In genomic region chr5:149030838-149031397, GRCh38 we compare ENCODE assay signal across 16 cellular contexts. TPM values are rescaled to one million over a fixed set of nuclear protein-coding genes. Genes with fewer than 3 reads are reported as not detected.
A peak's percentile ranks its signal among the peaks of the same experiment; 100 is the strongest.
DNase-seq lines count a peak whose midpoint lies in the region; ATAC-seq and TF ChIP-seq lines count a peak whose summit lies in the region.
"Had no signal": no experiment of that assay in that cellular context is flagged by ENCODE, and none has a peak within 500 bp of the region (broad histone marks: within the 10 kb centered on the region; RNA-seq: fewer than 3 reads in every experiment).

No MANE protein-coding gene starts in this region.

- H2BK15ac ChIP-seq in mesendoderm (replicated peaks; ENCODE audit: low read depth): no peak overlapping the region

- no peak overlapping the region for H3K4me3 Mint-ChIP-seq in endodermal cell
- H3K4me3 Mint-ChIP-seq in activated naive CD8-positive, alpha-beta T cell treated with anti-CD3 and anti-CD28 coated beads, Interleukin-2, amount 50 U/mL, for 24 hours: no peak overlapping the region
- H3K4me3 Mint-ChIP-seq: CD4-positive, alpha-beta T cell had no signal

- peak overlapping the region; percentile 12 for H2BK5ac ChIP-seq in mesendoderm (ENCODE audit: low read length)

- H2AFZ ChIP-seq in Loucy (ENCODE audit: low read length): peak overlapping the region; percentile 74

- peak overlapping the region; percentile 4 for H3K18ac ChIP-seq in mesendoderm (ENCODE audit: low read length)

- peaks cover 29% of the 10 kb centered on the region for H3K4me1 Mint-ChIP-seq in endodermal cell
- H3K4me1 Mint-ChIP-seq in activated naive CD8-positive, alpha-beta T cell treated with anti-CD3 and anti-CD28 coated beads, Interleukin-2, amount 50 U/mL, for 24 hours: peaks cover 3% of the 10 kb centered on the region

- no peaks in the 10 kb centered on the region for H4K20me1 ChIP-seq in Loucy (ENCODE audit: insufficient read depth, low read length, poor library complexity, severe bottlenecking)

- no peak overlapping the region for H3K27ac Mint-ChIP-seq in endodermal cell
- H3K27ac Mint-ChIP-seq in activated naive CD8-positive, alpha-beta T cell treated with anti-CD3 and anti-CD28 coated beads, Interleukin-2, amount 50 U/mL, for 24 hours: no peak overlapping the region
- H3K27ac Mint-ChIP-seq: CD4-positive, alpha-beta T cell had no signal

- peak overlapping the region; percentile 43 for H3K4me2 ChIP-seq in Loucy (ENCODE audit: low read depth, low read length, poor library complexity, severe bottlenecking)
- H3K4me2 ChIP-seq in mesendoderm (ENCODE audit: low read length): no peak overlapping the region

- H4K5ac ChIP-seq in mesendoderm (ENCODE audit: low read length): no peak overlapping the region

- no peaks in the 10 kb centered on the region for H3F3A ChIP-seq in Loucy (ENCODE audit: low read depth)

- H3K27me3 Mint-ChIP-seq in endodermal cell (ENCODE audit: insufficient read depth): peaks cover 29% of the 10 kb centered on the region
- peaks cover 1% of the 10 kb centered on the region for H3K27me3 Mint-ChIP-seq in activated naive CD8-positive, alpha-beta T cell treated with anti-CD3 and anti-CD28 coated beads, Interleukin-2, amount 50 U/mL, for 24 hours

- DNase-seq in endodermal cell: peak; percentile 73
- peak; percentile 93 for DNase-seq in mesendoderm
- DNase-seq in AML-193 (lab: John Stamatoyannopoulos, UW): no peak
- no peak for DNase-seq in foreskin keratinocyte
- DNase-seq in activated naive CD8-positive, alpha-beta T cell treated with anti-CD3 and anti-CD28 coated beads, Interleukin-2, amount 50 U/mL, for 24 hours: no peak
- DNase-seq: CD4-positive, alpha-beta T cell; GOT3; NCI-H187; NCI-H2107; NCI-H345; NCI-H524 treated with DMSO at 0.1 percent for 48 hours had no signal

- H3K4me1 ChIP-seq in Loucy (ENCODE audit: insufficient read depth, low read length, poor library complexity, severe bottlenecking) (peaks cover 19% of the 10 kb centered on the region), endodermal cell (ENCODE audit: control insufficient read depth, insufficient read depth, low read length) (peaks cover 10% of the 10 kb centered on the region), mesendoderm (ENCODE audit: control insufficient read depth, low read depth, low read length) (peaks cover 11% of the 10 kb centered on the region), foreskin keratinocyte (no peaks in the 10 kb centered on the region)

- H3K36me3 Mint-ChIP-seq in endodermal cell (ENCODE audit: low read depth): no peaks in the 10 kb centered on the region
- H3K36me3 Mint-ChIP-seq in activated naive CD8-positive, alpha-beta T cell treated with anti-CD3 and anti-CD28 coated beads, Interleukin-2, amount 50 U/mL, for 24 hours (ENCODE audit: low read depth): no peaks in the 10 kb centered on the region

- H2AK5ac ChIP-seq in mesendoderm (ENCODE audit: low read length): no peak overlapping the region

- H3K9me3 ChIP-seq in Loucy (ENCODE audit: insufficient read depth, low read depth, low read length) (no peaks in the 10 kb centered on the region), endodermal cell (ENCODE audit: control insufficient read depth, low read length) (no peaks in the 10 kb centered on the region)

- H3K9ac ChIP-seq in Loucy (ENCODE audit: low read depth, low read length, poor library complexity, severe bottlenecking): peak overlapping the region; percentile 18
- no peak overlapping the region for H3K9ac ChIP-seq in endodermal cell (ENCODE audit: extremely low read depth, low read length, poor library complexity, severe bottlenecking)
- H3K9ac ChIP-seq in mesendoderm (ENCODE audit: low read length): no peak overlapping the region

- TF ChIP-seq CTCF in 22Rv1 (IDR thresholded peaks at IDR 0.05) (no peak), Loucy (conservative IDR thresholded peaks at IDR 0.05; ENCODE audit: low read length) (no peak), endodermal cell (conservative IDR thresholded peaks at IDR 0.05) (no peak), foreskin keratinocyte (conservative IDR thresholded peaks at IDR 0.05) (no peak)

- H3K4me3 ChIP-seq in Loucy (ENCODE audit: low read length, poor library complexity, severe bottlenecking) (no peak overlapping the region), endodermal cell (ENCODE audit: low read length) (no peak overlapping the region), mesendoderm (ENCODE audit: low read length) (no peak overlapping the region)
- H3K4me3 ChIP-seq: K562 had no signal

- H3K56ac ChIP-seq in mesendoderm (ENCODE audit: low read length): peak overlapping the region; percentile 4

- no peak overlapping the region for H2BK120ac ChIP-seq in mesendoderm (ENCODE audit: low read depth, low read length)

- H3K27me3 ChIP-seq in Loucy (ENCODE audit: insufficient read depth, low read length, poor library complexity, severe bottlenecking) (no peaks in the 10 kb centered on the region), endodermal cell (ENCODE audit: control insufficient read depth, insufficient read depth, low read length, poor library complexity, severe bottlenecking) (peaks cover 22% of the 10 kb centered on the region), mesendoderm (ENCODE audit: insufficient read depth, low read length, poor library complexity) (no peaks in the 10 kb centered on the region), foreskin keratinocyte (no peaks in the 10 kb centered on the region)

- H3K9me2 ChIP-seq in Loucy (replicated peaks; ENCODE audit: low read depth, low read length): no peaks in the 10 kb centered on the region

- no peaks in the 10 kb centered on the region for H3K79me2 ChIP-seq in Loucy (ENCODE audit: insufficient read depth, low read length)
- no peaks in the 10 kb centered on the region for H3K79me2 ChIP-seq in mesendoderm (ENCODE audit: control insufficient read depth, insufficient read depth, low read length)

- H3K79me1 ChIP-seq in mesendoderm (ENCODE audit: low read length): no peaks in the 10 kb centered on the region

- H3K36me3 ChIP-seq in Loucy (ENCODE audit: insufficient read depth, low read length): no peaks in the 10 kb centered on the region
- no peaks in the 10 kb centered on the region for H3K36me3 ChIP-seq in endodermal cell (ENCODE audit: control insufficient read depth, insufficient read depth, low read length)
- no peaks in the 10 kb centered on the region for H3K36me3 ChIP-seq in mesendoderm (ENCODE audit: control insufficient read depth, insufficient read depth, low read length)

- 37 to 51% methylated on average over 2 to 3 of the region's 3 CpGs for WGBS in endodermal cell (ENCODE audit: insufficient coverage in 1 of 2, insufficient read length in 1 of 2), 2 experiments
- no CpG with 5 or more reads among the region's 3 CpGs for WGBS in mesendoderm (ENCODE audit: extremely low coverage, insufficient coverage, low lambda C conversion rate)

- ATAC-seq in foreskin keratinocyte: no peak
- no peak for ATAC-seq in HG02623 (IDR thresholded peaks at IDR 0.05; ENCODE audit: unreplicated experiment)
- ATAC-seq in activated naive CD8-positive, alpha-beta T cell treated with anti-CD3 and anti-CD28 coated beads, Interleukin-2, amount 50 U/mL, for 24 hours: no peak
- ATAC-seq: HCT116, K562 had no signal

- no peak overlapping the region for H4K8ac ChIP-seq in mesendoderm (ENCODE audit: low read depth, low read length)

- H3K9me3 Mint-ChIP-seq in endodermal cell: no peaks in the 10 kb centered on the region
- no peaks in the 10 kb centered on the region for H3K9me3 Mint-ChIP-seq in activated naive CD8-positive, alpha-beta T cell treated with anti-CD3 and anti-CD28 coated beads, Interleukin-2, amount 50 U/mL, for 24 hours
- H3K9me3 Mint-ChIP-seq: CD4-positive, alpha-beta T cell had no signal

- H3K27ac ChIP-seq in 22Rv1: peak overlapping the region; percentile 55
- H3K27ac ChIP-seq in endodermal cell (ENCODE audit: low read depth, low read length): no peak overlapping the region
- H3K27ac ChIP-seq in mesendoderm (ENCODE audit: low read depth, low read length): no peak overlapping the region
- no peak overlapping the region for H3K27ac ChIP-seq in foreskin keratinocyte

- no peak overlapping the region for H3K4ac ChIP-seq in mesendoderm (ENCODE audit: low read depth, low read length)

- no peak overlapping the region for H3K23ac ChIP-seq in mesendoderm (ENCODE audit: low read length)

RNA-seq across cellular contexts. Expression of gene SH3TC2, which starts 31.9 kb away (rescaled TPM):
- under 1 TPM; 0.27 to 0.75 TPM for total RNA-seq in endodermal cell
- polyA plus RNA-seq in endodermal cell (2013, experiment 1 of 2): 0.53 TPM
- polyA plus RNA-seq in endodermal cell (2013, experiment 2 of 2): 0.21 TPM
- 0.49 TPM for polyA plus RNA-seq in mesendoderm (2013, experiment 1 of 2)
- polyA plus RNA-seq in mesendoderm (2013, experiment 2 of 2): 0.80 TPM
- 12.3 and 13.5 TPM in 2 replicates for total RNA-seq in foreskin keratinocyte
- polyA plus RNA-seq in foreskin keratinocyte: 3.5 TPM in 2 replicates
- total RNA-seq: CD4-positive, alpha-beta T cell had no signal

Comparison
In these comparisons a context has a peak if more than half of its experiments do, and no peak if none do; other contexts are left out.
1. DNase-seq: peak in endodermal cell (single experiment) and mesendoderm (single experiment); none in AML-193 (0 of 2), foreskin keratinocyte (0 of 2) and activated naive CD8-positive, alpha-beta T cell treated with anti-CD3 and anti-CD28 coated beads, Interleukin-2, amount 50 U/mL, for 24 hours (single experiment).